ENCODE assay signal across 11 cellular contexts in genomic region chr5:38463634-38464521, GRCh38.
DNase-seq lines count a peak whose midpoint lies in the region; ATAC-seq, FAIRE-seq and TF ChIP-seq lines count a peak whose summit lies in the region.
"Had no signal": no experiment of that assay in that cellular context is flagged by ENCODE, and none has a peak within 500 bp of the region (broad histone marks: within the 10 kb centered on the region; RNA-seq: fewer than 3 reads in every experiment).

No MANE protein-coding gene starts in this region.

- H3K27ac Mint-ChIP-seq in astrocyte (ENCODE audit: unreplicated experiment), result no peak overlapping the region

- TF ChIP-seq POLR2A in H54 (IDR thresholded peaks at IDR 0.05; ENCODE audit: low read depth, low read length), result no peak
- TF ChIP-seq POLR2A in spleen (IDR thresholded peaks at IDR 0.05), result no peak

- FAIRE-seq in H54 (lab: Jason Lieb, UNC) (peak; percentile 87), astrocyte (lab: Jason Lieb, UNC) (peak; percentile 98)
- FAIRE-seq: colon had no signal

- no peak for ATAC-seq in sciatic nerve
- no peak for ATAC-seq in HG02938 (IDR thresholded peaks at IDR 0.05; ENCODE audit: unreplicated experiment)

- intact Hi-C loops in spleen (cut with DNase I; ENCODE audit: low total_unique reads) (no loop called here), sciatic nerve (cut with DNase I) (no loop called here)

- WGBS in spleen, 5 donors, result 45 to 64% (median 59%) methylated on average over 10 of the region's 10 CpGs

- H3K9ac ChIP-seq in astrocyte (ENCODE audit: low read length), result peak overlapping the region; percentile 62

- peaks cover 21% of the 10 kb centered on the region for H3K4me1 Mint-ChIP-seq in astrocyte (ENCODE audit: low read depth, unreplicated experiment)

- peak overlapping the region; percentile 6 for H2AFZ ChIP-seq in astrocyte (ENCODE audit: low read depth, low read length)

- H3K36me3 ChIP-seq in astrocyte (ENCODE audit: insufficient read depth, low read length) (no peaks in the 10 kb centered on the region), spleen (peaks cover 0 to 8% (median 0%) of the 10 kb centered on the region in 6 donors)

- H3K4me1 ChIP-seq in astrocyte (ENCODE audit: insufficient read depth, low read length) (peaks cover 53% of the 10 kb centered on the region), spleen (peaks cover 0 to 56% (median 33%) of the 10 kb centered on the region in 6 donors)

- H3K4me3 Mint-ChIP-seq in astrocyte (ENCODE audit: unreplicated experiment), result no peak overlapping the region

- H3K9me3 ChIP-seq in astrocyte (ENCODE audit: insufficient read depth, low read depth, low read length) (no peaks in the 10 kb centered on the region), spleen (no peaks in the 10 kb centered on the region)

- DNase-seq in H54 (ENCODE audit: insufficient read length, low spot score) (peak; percentile 67), astrocyte (ENCODE audit: low read depth) (peak; percentile 95), islet precursor cell (peak; percentile 79), spleen (no peak), T-helper 1 cell (no peak), midbrain (lab: John Stamatoyannopoulos, UW) (no peak), sciatic nerve (ENCODE audit: low spot score) (no peak)
- DNase-seq: activated CD4-positive, CD25-positive, alpha-beta regulatory T cell treated with anti-CD3 and anti-CD28 coated beads, Interleukin-2, amount 50 U/mL, for 72 hours; NCI-H1930 had no signal

- no peaks in the 10 kb centered on the region for H3K79me2 ChIP-seq in astrocyte (ENCODE audit: insufficient read depth, low read length)

- H3K27ac ChIP-seq in astrocyte (ENCODE audit: low read depth, low read length) (peak overlapping the region; percentile 82), spleen (peak overlapping the region in 7 of 8 donors; percentile 33 to 93 (median 81))

- H3K4me2 ChIP-seq in astrocyte (ENCODE audit: low read length), result peak overlapping the region; percentile 72

- TF ChIP-seq CTCF in astrocyte (IDR thresholded peaks at IDR 0.05; ENCODE audit: insufficient read depth, low read depth, low read length) (no peak), spleen (IDR thresholded peaks at IDR 0.05 in 8 of 11, conservative IDR thresholded peaks at IDR 0.05 in 3 of 11) (no peak)

- H3K27me3 ChIP-seq in astrocyte (ENCODE audit: insufficient read depth, low read length), result no peaks in the 10 kb centered on the region
- peaks cover 0 to 99% (median 8%) of the 10 kb centered on the region in 7 donors for H3K27me3 ChIP-seq in spleen (replicated peaks in 1 of 7)

- H3K27me3 Mint-ChIP-seq in astrocyte (ENCODE audit: low read depth, unreplicated experiment), result peaks cover 2% of the 10 kb centered on the region

- peaks cover 3% of the 10 kb centered on the region for H3K36me3 Mint-ChIP-seq in astrocyte (ENCODE audit: low read depth, unreplicated experiment)

- no peaks in the 10 kb centered on the region for H4K20me1 ChIP-seq in astrocyte (ENCODE audit: insufficient read depth, low read length)

- H3K4me3 ChIP-seq in astrocyte (ENCODE audit: insufficient read depth, low read depth, low read length) (peak overlapping the region; percentile 13), spleen (no peak overlapping the region)

- H3K9me3 Mint-ChIP-seq in astrocyte (ENCODE audit: unreplicated experiment), result no peaks in the 10 kb centered on the region

Comparison
In these comparisons a context has a peak if more than half of its experiments do, and no peak if none do; other contexts are left out.
1. DNase-seq: peak in H54 (single experiment), astrocyte (single experiment) and islet precursor cell (single experiment); none in spleen (single experiment), T-helper 1 cell (0 of 5), midbrain (single experiment) and sciatic nerve (single experiment).